Comparison of ENCODE assay signal across 15 cellular contexts in genomic region chr9:89430995-89431394, GRCh38.
A peak's percentile ranks its signal among the peaks of the same experiment; 100 is the strongest.
DNase-seq lines count a peak whose midpoint lies in the region; ATAC-seq and TF ChIP-seq lines count a peak whose summit lies in the region.
"Had no signal": no experiment of that assay in that cellular context is flagged by ENCODE, and none has a peak within 500 bp of the region (broad histone marks: within the 10 kb centered on the region; RNA-seq: fewer than 3 reads in every experiment).

No MANE protein-coding gene starts in this region.

- H3K36me3 ChIP-seq in mucosa of descending colon (ENCODE audit: low read depth) = no peaks in the 10 kb centered on the region
- H3K36me3 ChIP-seq: prostate gland had no signal

- no peak overlapping the region for H3K27ac ChIP-seq in CD4-positive, alpha-beta T cell (ENCODE audit: low read depth, low read length)
- H3K27ac ChIP-seq: BLaER1, prostate gland had no signal

- no peak overlapping the region for H3K4me3 Mint-ChIP-seq in CD4-positive, alpha-beta T cell
- H3K4me3 Mint-ChIP-seq in activated naive CD8-positive, alpha-beta T cell treated with anti-CD3 and anti-CD28 coated beads for 36 hours = no peak overlapping the region

- CTCF ChIA-PET in CD4-positive, alpha-beta T cell (lab: Charles Lee) = interaction anchor here (1.3 to 10.2 kb wide), 2 partner anchors 29 to 120 kb away, joined by 3 to 156 read pairs; no protein-coding TSS in a partner anchor

- H3K9me3 ChIP-seq in CD4-positive, alpha-beta T cell (ENCODE audit: control insufficient read depth, low read length) = no peaks in the 10 kb centered on the region
- no peaks in the 10 kb centered on the region for H3K9me3 ChIP-seq in mucosa of descending colon
- H3K9me3 ChIP-seq: BLaER1, prostate gland had no signal

- no peaks in the 10 kb centered on the region for H3K27me3 ChIP-seq in CD4-positive, alpha-beta T cell (ENCODE audit: control insufficient read depth, insufficient read depth, low read length)
- H3K27me3 ChIP-seq: BLaER1 had no signal

- H3K4me3 ChIP-seq in mucosa of descending colon = no peak overlapping the region
- H3K4me3 ChIP-seq: BLaER1, prostate gland had no signal

- no peaks in the 10 kb centered on the region for H3K27me3 Mint-ChIP-seq in CD4-positive, alpha-beta T cell
- no peaks in the 10 kb centered on the region for H3K27me3 Mint-ChIP-seq in activated naive CD8-positive, alpha-beta T cell treated with anti-CD3 and anti-CD28 coated beads for 36 hours

- H3K9me3 Mint-ChIP-seq in CD4-positive, alpha-beta T cell = no peaks in the 10 kb centered on the region
- H3K9me3 Mint-ChIP-seq in activated naive CD8-positive, alpha-beta T cell treated with anti-CD3 and anti-CD28 coated beads for 36 hours = no peaks in the 10 kb centered on the region

- POLR2A ChIA-PET in CD4-positive, alpha-beta T cell (lab: Charles Lee) = interaction anchor here (0.8 to 1.5 kb wide), 4 partner anchors 13 to 66 kb away, joined by 3 to 4 read pairs (median 3); no protein-coding TSS in a partner anchor

- no peak for TF ChIP-seq CTCF in CD4-positive, alpha-beta T cell (IDR thresholded peaks at IDR 0.05)
- TF ChIP-seq CTCF in mucosa of descending colon (IDR thresholded peaks at IDR 0.05) = no peak

- intact Hi-C loops in CD4-positive, alpha-beta T cell (cut with DNase I, micrococcal nuclease) = no loop called here
- intact Hi-C loops in mucosa of descending colon (cut with DNase I, micrococcal nuclease) = no loop called here

- peak overlapping the region; percentile 96 for H3K27ac Mint-ChIP-seq in CD4-positive, alpha-beta T cell
- peak overlapping the region; percentile 99 for H3K27ac Mint-ChIP-seq in activated naive CD8-positive, alpha-beta T cell treated with anti-CD3 and anti-CD28 coated beads for 36 hours

- DNase-seq in CD4-positive, alpha-beta T cell = no peak
- DNase-seq in HT-29 (ENCODE audit: low spot score) (peak; percentile 28), mucosa of descending colon (peak; percentile 76 to 80 (median 78)), NAMALWA (ENCODE audit: low spot score) (no peak), midbrain (lab: John Stamatoyannopoulos, UW) (no peak)
- no peak for DNase-seq in activated naive CD8-positive, alpha-beta T cell treated with anti-CD3 and anti-CD28 coated beads for 36 hours
- no peak for DNase-seq in activated CD4-positive, CD25-positive, alpha-beta regulatory T cell (lab: John Stamatoyannopoulos, UW)
- DNase-seq: activated CD8-positive, alpha-beta memory T cell treated with anti-CD3 and anti-CD28 coated beads, Interleukin-2, amount 50 U/mL, for 4 hours; KBM-7; NCI-H1694 treated with DMSO at 0.1 percent for 48 hours; NCI-H748 treated with DMSO at 0.1 percent for 48 hours; SHP77 had no signal

- ATAC-seq in CD4-positive, alpha-beta T cell (ENCODE audit: poor library complexity) = no peak
- ATAC-seq in mucosa of descending colon (peak; percentile 80), GM19395 (IDR thresholded peaks at IDR 0.05; ENCODE audit: unreplicated experiment) (no peak)

- H3K4me1 ChIP-seq in mucosa of descending colon (ENCODE audit: low read depth) = peaks cover 61% of the 10 kb centered on the region

- peaks cover 95% of the 10 kb centered on the region for H3K4me1 Mint-ChIP-seq in CD4-positive, alpha-beta T cell (ENCODE audit: low read depth)
- peaks cover 79% of the 10 kb centered on the region for H3K4me1 Mint-ChIP-seq in activated naive CD8-positive, alpha-beta T cell treated with anti-CD3 and anti-CD28 coated beads for 36 hours

- H3K36me3 Mint-ChIP-seq in CD4-positive, alpha-beta T cell (ENCODE audit: low read depth) = peaks cover 67% of the 10 kb centered on the region
- peaks cover 58% of the 10 kb centered on the region for H3K36me3 Mint-ChIP-seq in activated naive CD8-positive, alpha-beta T cell treated with anti-CD3 and anti-CD28 coated beads for 36 hours

Comparison
In these comparisons a context has a peak if more than half of its experiments do, and no peak if none do; other contexts are left out.
1. DNase-seq: peak in HT-29 (single experiment) and mucosa of descending colon (3 of 3); none in CD4-positive, alpha-beta T cell (0 of 10), activated naive CD8-positive, alpha-beta T cell treated with anti-CD3 and anti-CD28 coated beads for 36 hours (single experiment), NAMALWA (single experiment), activated CD4-positive, CD25-positive, alpha-beta regulatory T cell (0 of 4) and midbrain (single experiment).